Comparison of ENCODE assay signal across 9 cellular contexts in genomic region chr1:226457307-226457712, GRCh38. TPM values are rescaled to one million over a fixed set of nuclear protein-coding genes. Genes with fewer than 3 reads are reported as not detected.
A peak's percentile ranks its signal among the peaks of the same experiment; 100 is the strongest.
DNase-seq lines count a peak whose midpoint lies in the region; ATAC-seq lines count a peak whose summit lies in the region.
"Had no signal": no experiment of that assay in that cellular context is flagged by ENCODE, and none has a peak within 500 bp of the region (broad histone marks: within the 10 kb centered on the region; RNA-seq: fewer than 3 reads in every experiment).

No MANE protein-coding gene starts in this region.

- H3K4me1 Mint-ChIP-seq in activated T-cell treated with anti-CD3 and anti-CD28 coated beads, Interleukin-2, amount 50 U/mL, for 24 hours (ENCODE audit: low read depth), result peaks cover 22% of the 10 kb centered on the region
- peaks cover 12% of the 10 kb centered on the region in 2 donors for H3K4me1 Mint-ChIP-seq in immature natural killer cell

- no peak for ATAC-seq in GM21619 (IDR thresholded peaks at IDR 0.05; ENCODE audit: unreplicated experiment)

- H3K9me3 Mint-ChIP-seq in activated T-cell treated with anti-CD3 and anti-CD28 coated beads, Interleukin-2, amount 50 U/mL, for 24 hours, result no peaks in the 10 kb centered on the region
- H3K9me3 Mint-ChIP-seq in immature natural killer cell, result no peaks in the 10 kb centered on the region

- H3K4me3 Mint-ChIP-seq in activated T-cell treated with anti-CD3 and anti-CD28 coated beads, Interleukin-2, amount 50 U/mL, for 24 hours, result peak overlapping the region; percentile 63
- H3K4me3 Mint-ChIP-seq in immature natural killer cell, result peak overlapping the region; percentile 33 to 73 (median 68)

- no peaks in the 10 kb centered on the region for H3K36me3 Mint-ChIP-seq in activated T-cell treated with anti-CD3 and anti-CD28 coated beads, Interleukin-2, amount 50 U/mL, for 24 hours (ENCODE audit: low read depth)
- H3K36me3 Mint-ChIP-seq in immature natural killer cell, result no peaks in the 10 kb centered on the region

- peak overlapping the region; percentile 84 for H3K27ac Mint-ChIP-seq in activated T-cell treated with anti-CD3 and anti-CD28 coated beads, Interleukin-2, amount 50 U/mL, for 24 hours
- peak overlapping the region in 3 of 6 donors; percentile 8 to 61 (median 25) for H3K27ac Mint-ChIP-seq in immature natural killer cell

- DNase-seq in activated gamma-delta T cell treated with Interleukin-2 at 50 U/mL for 16 hours (peak; percentile 59), activated gamma-delta T cell (lab: John Stamatoyannopoulos, UW) (no peak), immature natural killer cell (peak; percentile 20 to 36 (median 28)), NCI-H345 treated with DMSO at 0.1 percent for 48 hours (lab: John Stamatoyannopoulos, UW; ENCODE audit: unreplicated experiment) (no peak), NCI-H2029 treated with DMSO at 0.1 percent for 48 hours (lab: John Stamatoyannopoulos, UW) (no peak), NCI-H1105 treated with DMSO at 0.1 percent for 48 hours (lab: John Stamatoyannopoulos, UW) (no peak)
- peak; percentile 71 for DNase-seq in activated T-cell treated with anti-CD3 and anti-CD28 coated beads, Interleukin-2, amount 50 U/mL, for 24 hours
- DNase-seq: esophagus squamous epithelium had no signal

- H3K27me3 Mint-ChIP-seq in activated T-cell treated with anti-CD3 and anti-CD28 coated beads, Interleukin-2, amount 50 U/mL, for 24 hours, result no peaks in the 10 kb centered on the region
- H3K27me3 Mint-ChIP-seq in immature natural killer cell (ENCODE audit: low read depth in 3 of 3), result peaks cover 3 to 9% (median 5%) of the 10 kb centered on the region in 3 donors

RNA-seq across cellular contexts. Expression of gene PARP1, which starts 49.4 kb away (rescaled TPM):
- polyA plus RNA-seq in immature natural killer cell, result 100 to 1,000 TPM in 1 of 3 donors, 10 to 100 TPM in 2; 36.7 to 130 (median 63.2) TPM

Comparison
In these comparisons a context has a peak if more than half of its experiments do, and no peak if none do; other contexts are left out.
1. DNase-seq: peak in activated gamma-delta T cell treated with Interleukin-2 at 50 U/mL for 16 hours (single experiment), activated T-cell treated with anti-CD3 and anti-CD28 coated beads, Interleukin-2, amount 50 U/mL, for 24 hours (single experiment) and immature natural killer cell (3 of 3); none in activated gamma-delta T cell (single experiment), NCI-H345 treated with DMSO at 0.1 percent for 48 hours (single experiment), NCI-H2029 treated with DMSO at 0.1 percent for 48 hours (single experiment) and NCI-H1105 treated with DMSO at 0.1 percent for 48 hours (single experiment).